ENCODE assay signal across 13 cellular contexts in genomic region chr1:61640531-61641125, GRCh38.
DNase-seq lines count a peak whose midpoint lies in the region; ATAC-seq and TF ChIP-seq lines count a peak whose summit lies in the region.
"Had no signal": no experiment of that assay in that cellular context is flagged by ENCODE, and none has a peak within 500 bp of the region (broad histone marks: within the 10 kb centered on the region; RNA-seq: fewer than 3 reads in every experiment).

No MANE protein-coding gene starts in this region.

- ATAC-seq in HG03280 (IDR thresholded peaks at IDR 0.05; ENCODE audit: unreplicated experiment) = no peak
- no peak for ATAC-seq in left colon

- H3K4me2 ChIP-seq in BLaER1 treated with 17β-estradiol and CSF1 and Interleukin-3, amounts not matched to agents 10 nM and 100 nM = peak overlapping the region; percentile 45 to 90 (median 61); a peak in 15 of 22 replicates

- peaks cover 64% of the 10 kb centered on the region for H3K4me1 Mint-ChIP-seq in nephron

- no peak overlapping the region for H3K9ac ChIP-seq in BLaER1 treated with 17β-estradiol and CSF1 and Interleukin-3, amounts not matched to agents 10 nM and 100 nM

- H3K9me3 ChIP-seq in BLaER1 treated with 17β-estradiol and CSF1 and Interleukin-3, amounts not matched to agents 10 nM and 100 nM (replicated peaks in 1 of 11) = no peaks in the 10 kb centered on the region
- H3K9me3 ChIP-seq in ascending aorta = no peaks in the 10 kb centered on the region
- H3K9me3 ChIP-seq: BE2C had no signal

- H3K36me3 ChIP-seq in BLaER1 treated with 17β-estradiol and CSF1 and Interleukin-3, amounts not matched to agents 10 nM and 100 nM = no peaks in the 10 kb centered on the region
- H3K36me3 ChIP-seq in ascending aorta = no peaks in the 10 kb centered on the region
- H3K36me3 ChIP-seq: BE2C had no signal

- peaks cover 0 to 10% (median 0%) of the 10 kb centered on the region in 11 experiments; a peak in 5 of 22 replicates for H3K27me3 ChIP-seq in BLaER1 treated with 17β-estradiol and CSF1 and Interleukin-3, amounts not matched to agents 10 nM and 100 nM
- H3K27me3 ChIP-seq in ascending aorta = no peaks in the 10 kb centered on the region
- H3K27me3 ChIP-seq: BE2C had no signal

- H3K27ac Mint-ChIP-seq in nephron = peak overlapping the region; percentile 70 to 91 (median 75)

- H3K27me3 Mint-ChIP-seq in nephron (ENCODE audit: low read depth) = peaks cover 7% of the 10 kb centered on the region

- H3K9me3 Mint-ChIP-seq in nephron = no peaks in the 10 kb centered on the region

- no peak overlapping the region for H3K27ac ChIP-seq in BLaER1 treated with 17β-estradiol and CSF1 and Interleukin-3, amounts not matched to agents 10 nM and 100 nM
- peak overlapping the region; percentile 91 to 94 for H3K27ac ChIP-seq in ascending aorta

- peaks cover 0 to 26% (median 10%) of the 10 kb centered on the region in 10 experiments; a peak in 11 of 20 replicates for H3K4me1 ChIP-seq in BLaER1 treated with 17β-estradiol and CSF1 and Interleukin-3, amounts not matched to agents 10 nM and 100 nM
- peaks cover 29 to 50% of the 10 kb centered on the region in 2 donors for H3K4me1 ChIP-seq in ascending aorta
- H3K4me1 ChIP-seq: BE2C had no signal

- peak overlapping the region in 1 of 3 experiments; percentile 58 for H3K4me3 Mint-ChIP-seq in nephron

- no peak overlapping the region; a peak in 1 of 20 replicates for H3K4me3 ChIP-seq in BLaER1 treated with 17β-estradiol and CSF1 and Interleukin-3, amounts not matched to agents 10 nM and 100 nM
- H3K4me3 ChIP-seq in ascending aorta = peak overlapping the region in 1 of 2 donors; percentile 62

- TF ChIP-seq CTCF in ascending aorta (IDR thresholded peaks at IDR 0.05) = no peak
- no peak for TF ChIP-seq CTCF in nephron (IDR thresholded peaks at IDR 0.05; ENCODE audit: unreplicated experiment in 3 of 3)

- peak; percentile 93 for DNase-seq in NCI-H1092 treated with DMSO at 0.1 percent for 48 hours (lab: John Stamatoyannopoulos, UW)
- DNase-seq in ascending aorta (ENCODE audit: low spot score in 2 of 2) = no peak
- no peak for DNase-seq in inferior parietal cortex (ENCODE audit: extremely low spot score)
- DNase-seq in left colon = no peak
- no peak for DNase-seq in activated effector memory CD4-positive, alpha-beta T cell treated with anti-CD3 and anti-CD28 coated beads, Interleukin-2, amount 50 U/mL, for 16 hours
- DNase-seq: activated CD4-positive, alpha-beta T cell treated with anti-CD3 and anti-CD28 coated beads for 1 hour; activated naive CD4-positive, alpha-beta T cell treated with anti-CD3 and anti-CD28 coated beads, Interleukin-2, amount 50 U/mL, for 16 hours; BE2C; NCI-H2227 treated with DMSO at 0.1 percent for 48 hours; small intestine had no signal

- intact Hi-C loops in ascending aorta (cut with DNase I) (loop anchor here (1.0 to 10.0 kb wide), 7 partner anchors 102 to 1646 kb away; partner anchors contain the start of gene PATJ), left colon (cut with DNase I, micrococcal nuclease) (no loop called here)

- no peaks in the 10 kb centered on the region for H4K20me1 ChIP-seq in BLaER1 treated with 17β-estradiol and CSF1 and Interleukin-3, amounts not matched to agents 10 nM and 100 nM

- H3K36me3 Mint-ChIP-seq in nephron (ENCODE audit: low read depth) = no peaks in the 10 kb centered on the region

Comparison
In these comparisons a context has a peak if more than half of its experiments do, and no peak if none do; other contexts are left out.
1. H3K27ac ChIP-seq: peak in ascending aorta (2 of 2); none in BLaER1 treated with 17β-estradiol and CSF1 and Interleukin-3, amounts not matched to agents 10 nM and 100 nM (0 of 11).